24 cellular contexts compared by ENCODE assay signal in the genomic region with DNA sequence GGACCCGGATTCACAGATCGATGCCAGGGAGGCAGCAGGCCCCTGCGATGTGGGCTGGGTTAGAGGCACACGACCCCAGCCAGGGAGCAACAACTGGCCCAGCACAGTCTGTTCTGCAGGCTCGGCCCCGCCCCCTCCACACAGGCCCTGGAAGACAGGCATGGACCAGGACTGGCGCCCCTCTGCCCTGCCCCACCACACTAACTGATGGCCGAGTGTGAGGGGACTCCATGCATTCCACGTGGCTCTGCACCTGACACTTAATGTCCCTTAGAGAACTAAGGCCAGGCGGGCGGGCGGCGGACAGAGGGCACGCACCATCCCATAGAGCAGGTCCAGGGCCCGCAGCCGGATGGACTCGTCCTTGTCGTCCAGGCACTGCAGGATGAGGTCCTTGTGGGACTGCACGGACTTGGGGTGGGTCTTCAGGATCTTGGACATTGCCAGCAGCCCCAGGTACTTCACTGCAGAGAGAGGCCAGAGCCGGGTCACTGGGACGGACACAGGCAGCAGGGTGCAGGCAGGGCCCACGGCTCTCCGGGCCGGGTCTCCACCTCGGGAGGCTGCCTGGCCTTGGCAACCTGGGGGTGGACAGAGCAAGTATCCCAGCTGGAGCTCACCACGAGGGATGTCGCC.
"Had no signal": no experiment of that assay in that cellular context is flagged by ENCODE, and none has a peak within 500 bp of the region (broad histone marks: within the 10 kb centered on the region; RNA-seq: fewer than 3 reads in every experiment).

No MANE protein-coding gene starts in this region.

- DNase-seq: colonic mucosa; cortex of kidney; effector CD8-positive, alpha-beta T cell; effector memory CD8-positive, alpha-beta T cell; endodermal cell; erythroblast; foreskin keratinocyte; heart left ventricle; hypothalamus; immature natural killer cell; islet precursor cell; kidney; kidney glomerular epithelial cell; left ventricle myocardium superior; lower lobe of right lung; mesenchymal stem cell; naive B cell had no signal

- H2AFZ ChIP-seq: hepatocyte had no signal

- H3K4me3 ChIP-seq: colonic mucosa, gastroesophageal sphincter, heart left ventricle, hepatocyte, lower lobe of right lung, mucosa of descending colon had no signal

- H3K9me3 ChIP-seq: colonic mucosa, gastroesophageal sphincter, heart left ventricle, lower lobe of right lung, mucosa of descending colon had no signal

- FAIRE-seq: endometrium, frontal cortex, kidney had no signal

- ATAC-seq: effector memory CD8-positive, alpha-beta T cell; esophagus mucosa; foreskin keratinocyte; gastroesophageal sphincter; heart left ventricle; left ventricle myocardium superior; lower lobe of right lung; mucosa of descending colon had no signal

- H3K4me1 ChIP-seq: colonic mucosa, foreskin keratinocyte, gastroesophageal sphincter, heart left ventricle, lower lobe of right lung had no signal

- H3K27me3 ChIP-seq: colonic mucosa, foreskin keratinocyte, gastroesophageal sphincter, heart left ventricle, hepatocyte had no signal

- H3K4me2 ChIP-seq: hepatocyte had no signal

- H3K27ac ChIP-seq: colonic mucosa, epithelial cell of prostate, foreskin keratinocyte, gastroesophageal sphincter, heart left ventricle, hepatocyte, lower lobe of right lung had no signal
